Comparison of ENCODE assay signal across 9 cellular contexts in the genomic region with DNA sequence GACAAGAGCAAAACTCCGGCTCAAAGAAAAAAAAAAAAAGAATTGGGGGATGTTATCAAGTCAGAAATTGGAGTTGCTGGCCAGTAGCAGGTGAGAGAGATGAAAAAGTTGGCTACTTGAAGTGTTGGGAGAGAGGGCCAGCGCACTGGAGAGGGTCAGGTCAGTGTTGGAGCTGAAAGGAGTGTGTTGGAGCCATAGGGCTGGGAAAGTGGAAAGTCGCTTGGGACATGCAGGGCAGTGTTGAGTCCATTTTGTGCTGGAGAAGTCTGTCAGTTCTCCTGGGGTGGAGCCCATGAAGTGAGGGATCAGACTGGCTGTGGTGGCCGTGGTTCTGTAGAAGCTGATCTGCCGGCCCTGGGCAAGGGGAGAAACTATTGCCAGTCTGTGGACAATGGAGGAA. TPM values are rescaled to one million over a fixed set of nuclear protein-coding genes. Genes with fewer than 3 reads are reported as not detected.
DNase-seq lines count a peak whose midpoint lies in the region; ATAC-seq and TF ChIP-seq lines count a peak whose summit lies in the region.
"Had no signal": no experiment of that assay in that cellular context is flagged by ENCODE, and none has a peak within 500 bp of the region (broad histone marks: within the 10 kb centered on the region; RNA-seq: fewer than 3 reads in every experiment).

No MANE protein-coding gene starts in this region.

- TF ChIP-seq CTCF in GM12864 (IDR thresholded peaks at IDR 0.05; ENCODE audit: low read depth, low read length, missing control alignments) (no peak), OCI-LY3 (IDR thresholded peaks at IDR 0.05; ENCODE audit: low read depth, low read length) (no peak), psoas muscle (IDR thresholded peaks at IDR 0.05) (no peak)

- H4K20me1 ChIP-seq in OCI-LY3 (ENCODE audit: insufficient read depth, low read length) = peaks cover 52% of the 10 kb centered on the region

- H3K27ac ChIP-seq in OCI-LY3 (ENCODE audit: low read length) (no peak overlapping the region), duodenal mucosa (ENCODE audit: low read depth, low read length) (no peak overlapping the region), psoas muscle (no peak overlapping the region)

- peak overlapping the region; percentile 67 for H3K4me3 ChIP-seq in GM12864 (ENCODE audit: low read depth, low read length)
- H3K4me3 ChIP-seq in OCI-LY3 (ENCODE audit: low read length) = no peak overlapping the region
- peak overlapping the region; percentile 94 to 98 for H3K4me3 ChIP-seq in duodenal mucosa (ENCODE audit: low read depth in 1 of 2, low read length in 2 of 2)
- H3K4me3 ChIP-seq in psoas muscle = peak overlapping the region; percentile 100

- H3K36me3 ChIP-seq in OCI-LY3 (replicated peaks; ENCODE audit: low read depth, low read length) = peaks cover 23% of the 10 kb centered on the region
- H3K36me3 ChIP-seq in duodenal mucosa (ENCODE audit: control insufficient read depth in 1 of 2, insufficient read depth in 2 of 2, low read length in 2 of 2) = peaks cover 0 to 4% of the 10 kb centered on the region in 2 donors
- peaks cover 0 to 11% of the 10 kb centered on the region in 2 donors for H3K36me3 ChIP-seq in psoas muscle (ENCODE audit: insufficient read depth in 1 of 2, low read depth in 1 of 2)

- H3K27me3 ChIP-seq in OCI-LY3 (ENCODE audit: low read depth, low read length) = no peaks in the 10 kb centered on the region
- no peaks in the 10 kb centered on the region for H3K27me3 ChIP-seq in duodenal mucosa (ENCODE audit: control insufficient read depth in 1 of 2, insufficient read depth in 2 of 2, low read length in 2 of 2)
- no peaks in the 10 kb centered on the region for H3K27me3 ChIP-seq in psoas muscle (ENCODE audit: insufficient read depth in 3 of 3, low read length in 2 of 3)

- intact Hi-C loops in psoas muscle (cut with DNase I) = loop anchor here in 1 of 2 donors (5.0 to 10.0 kb wide), 2 partner anchors 33 to 240 kb away; no protein-coding TSS in a partner anchor

- 70 to 82% (median 73%) methylated on average over 5 of the region's 5 CpGs for WGBS in psoas muscle, 3 donors

- H3K9ac ChIP-seq in OCI-LY3 (ENCODE audit: low read length) (no peak overlapping the region), duodenal mucosa (ENCODE audit: low read depth in 1 of 2, low read length in 2 of 2) (no peak overlapping the region)

- peak overlapping the region; percentile 100 for H3K4me2 ChIP-seq in OCI-LY3 (ENCODE audit: low read length)

- H2AFZ ChIP-seq in OCI-LY3 (ENCODE audit: low read depth, low read length) = no peak overlapping the region

- DNase-seq in GM12864 (ENCODE audit: low read depth) (no peak), psoas muscle (no peak), SKM-1 (lab: John Stamatoyannopoulos, UW; ENCODE audit: unreplicated experiment) (no peak), NK-92 (lab: John Stamatoyannopoulos, UW; ENCODE audit: unreplicated experiment) (no peak)
- DNase-seq: NCI-H2171 treated with DMSO at 0.1 percent for 48 hours had no signal

- no peaks in the 10 kb centered on the region for H3K9me3 ChIP-seq in OCI-LY3 (ENCODE audit: insufficient read depth, low read length)
- no peaks in the 10 kb centered on the region for H3K9me3 ChIP-seq in duodenal mucosa (ENCODE audit: control insufficient read depth in 1 of 2, low read length in 2 of 2)
- no peaks in the 10 kb centered on the region for H3K9me3 ChIP-seq in psoas muscle

- no peak for ATAC-seq in psoas muscle
- no peak for ATAC-seq in GM21515 (IDR thresholded peaks at IDR 0.05; ENCODE audit: unreplicated experiment)

- H3K4me1 ChIP-seq in OCI-LY3 (ENCODE audit: low read length) = peaks cover 19% of the 10 kb centered on the region
- peaks cover 62 to 81% of the 10 kb centered on the region in 2 donors for H3K4me1 ChIP-seq in duodenal mucosa (ENCODE audit: control insufficient read depth in 1 of 2, insufficient read depth in 2 of 2, low read length in 2 of 2)
- peaks cover 65% of the 10 kb centered on the region for H3K4me1 ChIP-seq in psoas muscle

- H3K79me2 ChIP-seq in OCI-LY3 (ENCODE audit: low read length) = peaks cover 68% of the 10 kb centered on the region

RNA-seq across cellular contexts. Expression of a gene that starts 1.7 kb away (rescaled TPM):
- 10 to 100 TPM; 27.0 to 34.6 (median 29.1) TPM for total RNA-seq in psoas muscle
- polyA plus RNA-seq in psoas muscle = 10 to 100 TPM; 25.5 to 39.5 (median 36.3) TPM

RNA-seq across cellular contexts. Expression of a gene that starts 15.6 kb away (rescaled TPM):
- total RNA-seq in psoas muscle = 10 to 100 TPM; 19.6 to 27.3 (median 24.3) TPM
- polyA plus RNA-seq in psoas muscle = 10 to 100 TPM; 40.9 to 51.1 (median 50.3) TPM

RNA-seq across cellular contexts. Expression of a gene that starts 18.4 kb away (rescaled TPM):
- under 1 TPM in 3 of 4 donors, not detected in 1; 0.34 to 0.73 (median 0.36) TPM for total RNA-seq in psoas muscle
- polyA plus RNA-seq in psoas muscle = under 1 TPM; 0.22 to 0.62 (median 0.44) TPM
- total RNA-seq: myocyte had no signal

RNA-seq across cellular contexts. Expression of a gene that starts 55.9 kb away (rescaled TPM):
- total RNA-seq in psoas muscle = 10 to 100 TPM; 37.4 to 65.9 (median 47.1) TPM
- polyA plus RNA-seq in psoas muscle = 10 to 100 TPM; 30.8 to 34.5 (median 33.2) TPM
